Comparison of ENCODE assay signal across 8 cellular contexts in the genomic region with DNA sequence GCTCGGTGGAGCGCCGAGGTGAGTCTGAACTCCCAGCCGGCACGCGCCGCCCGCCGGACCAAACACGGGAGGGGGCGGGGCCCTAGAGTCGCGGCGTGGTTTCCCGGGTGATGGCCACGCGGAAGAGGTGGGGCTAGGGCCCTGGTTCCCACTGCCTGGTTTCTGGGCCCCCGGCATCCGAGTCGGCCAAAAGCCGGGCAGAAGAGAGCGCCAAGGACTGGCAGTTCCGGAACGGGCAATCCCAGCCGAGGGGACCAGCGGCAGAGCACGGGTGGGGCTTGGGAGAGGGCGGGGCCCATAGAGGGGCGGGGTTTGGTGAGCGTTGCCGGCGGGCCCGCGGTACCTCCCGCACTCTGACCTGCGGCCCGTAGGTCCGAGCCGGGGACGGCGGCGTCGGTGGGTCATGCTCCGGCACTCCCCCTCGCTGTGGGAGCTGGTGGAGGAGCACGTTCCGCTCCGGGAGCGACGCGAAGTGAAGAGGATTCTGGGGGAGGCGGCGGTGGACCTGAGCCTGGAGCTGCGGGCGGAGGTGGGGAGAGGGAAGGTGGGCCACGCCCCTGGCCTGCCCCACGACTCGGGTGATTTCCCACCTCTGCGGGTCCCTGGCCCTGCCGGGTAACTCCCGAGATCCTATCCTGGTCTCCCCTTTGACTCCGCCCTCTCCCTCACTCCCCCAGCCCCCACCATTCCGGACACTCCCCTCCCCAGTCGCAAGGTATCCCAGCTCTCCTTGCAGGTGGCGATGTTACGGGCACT. TPM values are rescaled to one million over a fixed set of nuclear protein-coding genes. Genes with fewer than 3 reads are reported as not detected.
A peak's percentile ranks its signal among the peaks of the same experiment; 100 is the strongest.
DNase-seq lines count a peak whose midpoint lies in the region; ATAC-seq, FAIRE-seq and TF ChIP-seq lines count a peak whose summit lies in the region.

A gene (plus strand): TSS at position 124 of the 756 bp plus-strand sequence. CDS start 280 bp downstream, at position 404.

- CTCF ChIA-PET in GM12878 (lab: Yijun Ruan, JAX): interaction anchor here (1.2 to 4.6 kb wide), 8 partner anchors 14 to 228 kb away, joined by 3 to 25 read pairs (median 10); a partner anchor contains a TSS

- TF ChIP-seq EP300 in GM12878 (IDR thresholded peaks at IDR 0.05; ENCODE audit: borderline replicate concordance in 1 of 2, control insufficient read depth in 1 of 2, low read depth in 2 of 2, low read length in 2 of 2): no peak

- H3K27me3 ChIP-seq in GM06990 (replicated peaks; ENCODE audit: control insufficient read depth, insufficient read depth, low read length): no peaks in the 10 kb centered on the region
- no peaks in the 10 kb centered on the region for H3K27me3 ChIP-seq in GM12878 (replicated peaks in 1 of 2; ENCODE audit: control insufficient read depth in 2 of 2, insufficient read depth in 2 of 2, low read length in 1 of 2)
- H3K27me3 ChIP-seq in iPS DF 6.9 (ENCODE audit: control insufficient read depth, insufficient read depth, low read length): no peaks in the 10 kb centered on the region
- H3K27me3 ChIP-seq in gastrocnemius medialis: no peaks in the 10 kb centered on the region

- 2% methylated on average over 45 of the region's 66 CpGs for WGBS in GM12878 (ENCODE audit: insufficient coverage, insufficient replicate concordance, low lambda C conversion rate, missing lambda C conversion rate)
- no CpG with 5 or more reads among the region's 66 CpGs for WGBS in iPS DF 6.9 (ENCODE audit: insufficient coverage, insufficient read length)

- peak within 1 kb of the TSS; percentile 42; the same call in 1 of the 2 replicates for H3K27ac ChIP-seq in GM12878 (ENCODE audit: control insufficient read depth, insufficient read depth)
- no peak within 1 kb of the TSS for H3K27ac ChIP-seq in iPS DF 6.9 (ENCODE audit: low read length)
- H3K27ac ChIP-seq in gastrocnemius medialis: peak within 1 kb of the TSS; percentile 71 to 83 (median 76)

- peak within 1 kb of the TSS; percentile 91 for H2AFZ ChIP-seq in GM12878 (ENCODE audit: control insufficient read depth, low read depth, low read length)

- H3K36me3 ChIP-seq in GM06990 (ENCODE audit: control insufficient read depth, insufficient read depth, low read length): no peaks in the 10 kb centered on the region
- no peaks in the 10 kb centered on the region; a peak in 1 of 4 replicates for H3K36me3 ChIP-seq in GM12878 (ENCODE audit: control insufficient read depth in 2 of 2, insufficient read depth in 2 of 2, low read length in 1 of 2)
- no peaks in the 10 kb centered on the region for H3K36me3 ChIP-seq in iPS DF 6.9 (ENCODE audit: control insufficient read depth, insufficient read depth, low read length)
- H3K36me3 ChIP-seq in gastrocnemius medialis: no peaks in the 10 kb centered on the region

- no peaks in the 10 kb centered on the region for H3K79me2 ChIP-seq in GM12878 (ENCODE audit: control insufficient read depth, insufficient read depth, low read length)

- peaks cover 17% of the 10 kb centered on the region for H3K4me1 ChIP-seq in GM12878 (ENCODE audit: control insufficient read depth, insufficient read depth, low read length)
- peaks cover 4% of the 10 kb centered on the region; the same call in 1 of the 2 replicates for H3K4me1 ChIP-seq in iPS DF 6.9 (ENCODE audit: control insufficient read depth, insufficient read depth, low read length)
- peaks cover 0 to 17% of the 10 kb centered on the region in 2 donors for H3K4me1 ChIP-seq in gastrocnemius medialis

- RAD21 ChIA-PET in GM12878 (lab: Charles Lee; ENCODE audit: unreplicated experiment): interaction anchor here (1.8 kb wide), 1 partner anchor 228 kb away, joined by 7 read pairs; no protein-coding TSS in a partner anchor

- H3K4me2 ChIP-seq in GM12878 (ENCODE audit: control insufficient read depth, insufficient read depth): peak within 1 kb of the TSS; percentile 23

- H4K20me1 ChIP-seq in GM12878 (ENCODE audit: control insufficient read depth, insufficient read depth): no peaks in the 10 kb centered on the region

- no peak for TF ChIP-seq RAD21 in GM12878 (IDR thresholded peaks at IDR 0.05; ENCODE audit: insufficient read depth, low read depth, low read length)

- SMC1A ChIA-PET in GM12878 (lab: Charles Lee; ENCODE audit: uncharacterized antibody, unreplicated experiment): interaction anchor here (0.7 to 2.4 kb wide), 4 partner anchors 37 to 342 kb away, joined by 3 to 7 read pairs (median 6); a partner anchor contains a TSS

- TF ChIP-seq CTCF in GM06990 (IDR thresholded peaks at IDR 0.05; ENCODE audit: insufficient read depth, low read length, poor library complexity, severe bottlenecking) (no peak), GM12878 (IDR thresholded peaks at IDR 0.05 in 2 of 3, conservative IDR thresholded peaks at IDR 0.05 in 1 of 3; ENCODE audit: control insufficient read depth in 2 of 3, extremely low read depth in 1 of 3, insufficient read depth in 1 of 3, low read depth in 3 of 3, low read length in 3 of 3) (no peak), gastrocnemius medialis (IDR thresholded peaks at IDR 0.05 in 4 of 5, conservative IDR thresholded peaks at IDR 0.05 in 1 of 5) (no peak)

- BruUV-seq in GM12878 (replicated peaks; lab: Mats Ljungman, UMichigan): no TSS peak

- H3K4me3 ChIP-seq in GM06990 (replicated peaks; ENCODE audit: low read depth, low read length) (peak within 1 kb of the TSS; percentile 85), GM12878 (peak within 1 kb of the TSS; percentile 72), iPS DF 6.9 (ENCODE audit: low read length) (peak within 1 kb of the TSS; percentile 67; the same call in 1 of the 2 replicates), gastrocnemius medialis (peak within 1 kb of the TSS; percentile 63 to 95 (median 70))

- H3K9me3 ChIP-seq in GM12878 (replicated peaks; ENCODE audit: control insufficient read depth, insufficient read depth, low read length): no peaks in the 10 kb centered on the region
- H3K9me3 ChIP-seq in iPS DF 6.9 (ENCODE audit: control insufficient read depth, insufficient read depth, low read length): no peaks in the 10 kb centered on the region
- no peaks in the 10 kb centered on the region for H3K9me3 ChIP-seq in gastrocnemius medialis

- peak within 1 kb of the TSS; percentile 39; the same call in 1 of the 2 replicates for H3K9ac ChIP-seq in GM12878 (ENCODE audit: control insufficient read depth, insufficient read depth, low read length)

- in situ Hi-C loops in GM12878 (cut with MboI) (no loop called here), gastrocnemius medialis (cut with MboI; ENCODE audit: low sequenced_read_pairs in 4 of 4) (loop anchor here in 1 of 4 donors (10.0 kb wide), 1 partner anchor 53 kb away; no protein-coding TSS in a partner anchor)

- TF ChIP-seq POLR2A in GM12878 (IDR thresholded peaks at IDR 0.05; ENCODE audit: low read depth, low read length): peak; percentile 74
- peak; percentile 6 to 30 for TF ChIP-seq POLR2A in gastrocnemius medialis (IDR thresholded peaks at IDR 0.05)

- ATAC-seq in HG02610 (IDR thresholded peaks at IDR 0.05; ENCODE audit: unreplicated experiment): peak; percentile 71
- ATAC-seq in GM12878: peak; percentile 90
- ATAC-seq in gastrocnemius medialis: peak; percentile 89 to 92
- ATAC-seq in HG03139 (IDR thresholded peaks at IDR 0.05; ENCODE audit: unreplicated experiment): no peak

- POLR2A ChIA-PET in GM12878 (lab: Charles Lee): interaction anchor here (0.9 to 1.7 kb wide), 4 partner anchors 14 to 39 kb away, joined by 4 to 6 read pairs (median 4); a partner anchor contains a TSS

- DNase-seq in GM06990 (ENCODE audit: extremely low read depth, insufficient read length) (peak; percentile 81), NCI-H1105 treated with DMSO at 0.1 percent for 48 hours (lab: John Stamatoyannopoulos, UW) (peak; percentile 81), T1000 (lab: John Stamatoyannopoulos, UW) (peak; percentile 80), GM12878 (ENCODE audit: low read depth, low spot score) (no peak), iPS DF 6.9 (ENCODE audit: low read depth, low spot score) (peak; percentile 50), gastrocnemius medialis (peak; percentile 77 to 81)

- intact Hi-C loops in GM12878 (cut with micrococcal nuclease; ENCODE audit: unreplicated experiment): loop anchor here (5.0 kb wide), 1 partner anchor 41 kb away; a partner anchor contains a TSS
- intact Hi-C loops in gastrocnemius medialis (cut with DNase I; ENCODE audit: low total_unique reads): loop anchor here (1.0 to 5.0 kb wide), 2 partner anchors 11 to 41 kb away; a partner anchor contains a TSS

- FAIRE-seq in GM12878 (lab: Jason Lieb, UNC): peak; percentile 68

TF ChIP-seq in GM12878, 131 proteins besides CTCF, POLR2A, EP300 and RAD21 (continues in another document):
- no peak for TF ChIP-seq EED (IDR thresholded peaks at IDR 0.05; ENCODE audit: low read depth)

RNA-seq across cellular contexts. Expression of the gene that starts here (rescaled TPM):
- total RNA-seq in GM12878 (2013; cell fraction: nucleolus; rRNA removed): 2.7 and 3.3 TPM in 2 replicates
- total RNA-seq in GM12878 (2014; rRNA removed): 1.6 and 2.2 TPM in 2 replicates
- total RNA-seq in GM12878 (2014; rRNA removed; fragmentation: Illumina TruSeq; extraction: Trizol): 0.67 and 0.78 TPM in 2 replicates
- 2.2 and 3.1 TPM in 2 replicates for total RNA-seq in GM12878 (2021)
- 0.34 TPM for polyA plus RNA-seq in GM12878 (2011; ENCODE audit: low read depth)
- 0.49 and 1.0 TPM in 2 replicates for polyA plus RNA-seq in GM12878 (2011; rRNA removed)
- polyA plus RNA-seq in GM12878 (2011; cell fraction: cytosol; rRNA removed): 1.8 TPM in 2 replicates
- polyA plus RNA-seq in GM12878 (2011; cell fraction: nucleus; rRNA removed): 5.3 and 6.6 TPM in 2 replicates
- polyA plus RNA-seq in GM12878 (2012): 1.4 and 1.5 TPM in 2 replicates
- polyA plus RNA-seq in GM12878 (2014; fragmentation: Illumina TruSeq; extraction: Trizol): 0.59 and 1.0 TPM in 2 replicates
- polyA plus RNA-seq in GM12878 (2014; fragmentation: Nextera tagmentation; extraction: Ambion mirVana): under 1 TPM in 1 of 2 experiments, not detected in 1; 0.18 TPM
- 2.1 and 4.2 TPM in 2 replicates for polyA plus RNA-seq in GM12878 (2014; rRNA removed)
- 1 to 10 TPM; 1.6 to 1.7 TPM for polyA plus RNA-seq in GM12878 (2016; fragmentation: Nextera tagmentation; extraction: Ambion mirVana)
- 0.22 and 0.67 TPM in 2 replicates for polyA minus RNA-seq in GM12878 (2011; rRNA and poly(A)+ RNA removed)
- polyA minus RNA-seq in GM12878 (2011; cell fraction: cytosol; rRNA and poly(A)+ RNA removed): 0.94 TPM in 1 of 2 replicates, not detected in the other
- 1.2 TPM in 2 replicates for polyA minus RNA-seq in GM12878 (2011; cell fraction: nucleus; rRNA and poly(A)+ RNA removed)
- 1 to 10 TPM in 2 of 4 donors, under 1 TPM in 2; 0.73 to 2.9 (median 1.2) TPM for total RNA-seq in gastrocnemius medialis
